21 cellular contexts compared by ENCODE assay signal in genomic region chr20:2292711-2293110, GRCh38. TPM values are rescaled to one million over a fixed set of nuclear protein-coding genes. Genes with fewer than 3 reads are reported as not detected.
DNase-seq lines count a peak whose midpoint lies in the region; ATAC-seq, FAIRE-seq and TF ChIP-seq lines count a peak whose summit lies in the region.
"Had no signal": no experiment of that assay in that cellular context is flagged by ENCODE, and none has a peak within 500 bp of the region (broad histone marks: within the 10 kb centered on the region; RNA-seq: fewer than 3 reads in every experiment).

No MANE protein-coding gene starts in this region.

- CTCF ChIA-PET in PC-9 (lab: Charles Lee): no interaction called here

- no peak for DNase-seq in GM12891 (ENCODE audit: insufficient read length, low spot score)
- peak in 1 of 2 experiments; percentile 88 for DNase-seq in PC-9
- no peak for DNase-seq in omental fat pad (ENCODE audit: low spot score)
- no peak for DNase-seq in activated T-cell treated with anti-CD3 and anti-CD28 coated beads for 4 hours
- DNase-seq in stimulated activated naive CD4-positive, alpha-beta T cell (lab: John Stamatoyannopoulos, UW): no peak
- DNase-seq in glutamatergic neuron: no peak
- no peak for DNase-seq in NCI-H2029 (lab: John Stamatoyannopoulos, UW)
- DNase-seq: activated CD8-positive, alpha-beta T cell treated with anti-CD3 and anti-CD28 coated beads for 36 hours; activated gamma-delta T cell; brain microvascular endothelial cell; CD4-positive, alpha-beta T cell; effector memory CD4-positive, alpha-beta T cell; gastrocnemius medialis; NCI-H1436; NCI-H69; stimulated activated CD4-positive, alpha-beta T cell treated with anti-CD3 and anti-CD28 coated beads, Interleukin-4, amount 100 ng/mL, for 24 hours had no signal

- H3K4me1 ChIP-seq in PC-9 (replicated peaks; ENCODE audit: insufficient read depth) (peaks cover 16% of the 10 kb centered on the region), gastroesophageal sphincter (no peaks in the 10 kb centered on the region)
- H3K4me1 ChIP-seq: gastrocnemius medialis, vagina had no signal

- peaks cover under 1% of the 10 kb centered on the region for H3K9me3 Mint-ChIP-seq in glutamatergic neuron (ENCODE audit: unreplicated experiment)
- H3K9me3 Mint-ChIP-seq: activated CD8-positive, alpha-beta T cell treated with anti-CD3 and anti-CD28 coated beads for 36 hours; CD4-positive, alpha-beta T cell; stimulated activated effector memory CD8-positive, alpha-beta T cell treated with anti-CD3 and anti-CD28 coated beads, Interleukin-12 subunit alpha, Interleukin-12 subunit beta, amount 100 ng/mL, for 72 hours had no signal

- no peaks in the 10 kb centered on the region for H3K9me3 ChIP-seq in PC-9 (ENCODE audit: insufficient read depth, low read depth)
- H3K9me3 ChIP-seq in gastroesophageal sphincter: no peaks in the 10 kb centered on the region
- H3K9me3 ChIP-seq: gastrocnemius medialis, vagina had no signal

- peak; percentile 45 for FAIRE-seq in GM12891 (lab: Jason Lieb, UNC)
- FAIRE-seq: islet of Langerhans, TTC549 had no signal

- 92% methylated on average over 4 of the region's 5 CpGs; no CpG with 5 or more reads in 1 of the 2 donors for WGBS in gastroesophageal sphincter (ENCODE audit: low coverage in 1 of 2), 2 donors

- no peaks in the 10 kb centered on the region for H3K36me3 Mint-ChIP-seq in glutamatergic neuron (ENCODE audit: unreplicated experiment)
- H3K36me3 Mint-ChIP-seq: stimulated activated effector memory CD8-positive, alpha-beta T cell treated with anti-CD3 and anti-CD28 coated beads, Interleukin-12 subunit alpha, Interleukin-12 subunit beta, amount 100 ng/mL, for 72 hours had no signal

- H3K27ac Mint-ChIP-seq in glutamatergic neuron (ENCODE audit: unreplicated experiment): no peak overlapping the region
- H3K27ac Mint-ChIP-seq: activated CD8-positive, alpha-beta T cell treated with anti-CD3 and anti-CD28 coated beads for 36 hours; CD4-positive, alpha-beta T cell; stimulated activated effector memory CD8-positive, alpha-beta T cell treated with anti-CD3 and anti-CD28 coated beads, Interleukin-12 subunit alpha, Interleukin-12 subunit beta, amount 100 ng/mL, for 72 hours had no signal

- no peak overlapping the region for H3K4me3 Mint-ChIP-seq in glutamatergic neuron (ENCODE audit: unreplicated experiment)
- H3K4me3 Mint-ChIP-seq: activated CD8-positive, alpha-beta T cell treated with anti-CD3 and anti-CD28 coated beads for 36 hours; CD4-positive, alpha-beta T cell; stimulated activated effector memory CD8-positive, alpha-beta T cell treated with anti-CD3 and anti-CD28 coated beads, Interleukin-12 subunit alpha, Interleukin-12 subunit beta, amount 100 ng/mL, for 72 hours had no signal

- BruUV-seq in PC-9 (replicated peaks; lab: Mats Ljungman, UMichigan): no TSS peak

- H3K27ac ChIP-seq in PC-9: no peak overlapping the region
- no peak overlapping the region for H3K27ac ChIP-seq in gastroesophageal sphincter
- H3K27ac ChIP-seq: brain microvascular endothelial cell, gastrocnemius medialis, vagina had no signal

- H3F3A ChIP-seq in PC-9 (ENCODE audit: insufficient read depth, low read depth): no peaks in the 10 kb centered on the region; the same call in 1 of the 2 replicates

- no peaks in the 10 kb centered on the region for H3K79me2 ChIP-seq in PC-9 (ENCODE audit: low read depth)

- H3K36me3 ChIP-seq in PC-9 (ENCODE audit: low read depth) (no peaks in the 10 kb centered on the region), gastroesophageal sphincter (no peaks in the 10 kb centered on the region)
- H3K36me3 ChIP-seq: brain microvascular endothelial cell, gastrocnemius medialis, vagina had no signal

- intact Hi-C loops in PC-9 (cut with micrococcal nuclease; ENCODE audit: unreplicated experiment): no loop called here

- POLR2A ChIA-PET in PC-9 (lab: Charles Lee; ENCODE audit: unreplicated experiment): no interaction called here

- TF ChIP-seq CTCF in PC-9 (conservative IDR thresholded peaks at IDR 0.05): no peak
- no peak for TF ChIP-seq CTCF in gastroesophageal sphincter (IDR thresholded peaks at IDR 0.05)
- TF ChIP-seq CTCF in omental fat pad (IDR thresholded peaks at IDR 0.05): no peak
- no peak for TF ChIP-seq CTCF in glutamatergic neuron (IDR thresholded peaks at IDR 0.05; ENCODE audit: partially characterized antibody, unreplicated experiment)

- H3K27me3 Mint-ChIP-seq in glutamatergic neuron (ENCODE audit: unreplicated experiment): no peaks in the 10 kb centered on the region

- TF ChIP-seq POLR2A in GM12891 (IDR thresholded peaks at IDR 0.05; ENCODE audit: low read depth, low read length) (no peak), gastroesophageal sphincter (IDR thresholded peaks at IDR 0.05) (no peak)

- H2AFZ ChIP-seq in PC-9: no peak overlapping the region

- TF ChIP-seq EP300 in gastroesophageal sphincter (IDR thresholded peaks at IDR 0.05): no peak

- no peaks in the 10 kb centered on the region for H3K9me2 ChIP-seq in PC-9 (ENCODE audit: insufficient read depth)

- H3K4me1 Mint-ChIP-seq in glutamatergic neuron (ENCODE audit: low read depth, unreplicated experiment): peaks cover 8% of the 10 kb centered on the region

- no peak overlapping the region for H3K4me3 ChIP-seq in PC-9
- H3K4me3 ChIP-seq in gastroesophageal sphincter: no peak overlapping the region
- H3K4me3 ChIP-seq: gastrocnemius medialis, vagina had no signal

- no peaks in the 10 kb centered on the region for H4K20me1 ChIP-seq in PC-9 (ENCODE audit: insufficient read depth)

- no peaks in the 10 kb centered on the region for H3K27me3 ChIP-seq in PC-9 (ENCODE audit: insufficient read depth, low read depth)
- peaks cover 39% of the 10 kb centered on the region for H3K27me3 ChIP-seq in gastroesophageal sphincter
- H3K27me3 ChIP-seq: brain microvascular endothelial cell, vagina had no signal

- ATAC-seq in gastroesophageal sphincter: peak; percentile 36
- ATAC-seq in omental fat pad (ENCODE audit: low FRiP score): peak; percentile 56
- ATAC-seq: activated CD8-positive, alpha-beta T cell treated with anti-CD3 and anti-CD28 coated beads for 36 hours; stimulated activated effector memory CD8-positive, alpha-beta T cell treated with anti-CD3 and anti-CD28 coated beads, Interleukin-12 subunit alpha, Interleukin-12 subunit beta, amount 100 ng/mL, for 72 hours had no signal

- peak overlapping the region; percentile 9 for H3K4me2 ChIP-seq in PC-9

TF ChIP-seq in GM12891, 5 proteins besides CTCF, POLR2A, EP300 and RAD21:
- TF ChIP-seq TAF1 (IDR thresholded peaks at IDR 0.05; ENCODE audit: low read depth, low read length) (no peak), POU2F2 (IDR thresholded peaks at IDR 0.05; ENCODE audit: low read depth, low read length) (no peak), SPI1 (IDR thresholded peaks at IDR 0.05; ENCODE audit: low read depth, low read length) (no peak), PAX5 (IDR thresholded peaks at IDR 0.05; ENCODE audit: insufficient read depth, low read length, severe bottlenecking) (no peak), POLR2AphosphoS5 (IDR thresholded peaks at IDR 0.05; ENCODE audit: low read depth, low read length) (no peak)

RNA-seq across cellular contexts. Expression of gene TGM3, which starts 3.1 kb away (rescaled TPM):
- polyA plus RNA-seq in GM12891 (2012; ENCODE audit: low read depth, missing spikeins): 0.08 TPM
- total RNA-seq in PC-9 (2021): not detected in 2 replicates
- total RNA-seq in gastroesophageal sphincter: 10 to 100 TPM in 1 of 4 donors, 1 to 10 TPM in 3; 1.1 to 46.7 (median 4.1) TPM
- not detected for total RNA-seq in omental fat pad
- not detected for total RNA-seq in glutamatergic neuron (ENCODE audit: unreplicated experiment)
- total RNA-seq: activated CD8-positive, alpha-beta T cell treated with anti-CD3 and anti-CD28 coated beads for 36 hours; CD4-positive, alpha-beta T cell; gastrocnemius medialis had no signal
